In the genomic region with DNA sequence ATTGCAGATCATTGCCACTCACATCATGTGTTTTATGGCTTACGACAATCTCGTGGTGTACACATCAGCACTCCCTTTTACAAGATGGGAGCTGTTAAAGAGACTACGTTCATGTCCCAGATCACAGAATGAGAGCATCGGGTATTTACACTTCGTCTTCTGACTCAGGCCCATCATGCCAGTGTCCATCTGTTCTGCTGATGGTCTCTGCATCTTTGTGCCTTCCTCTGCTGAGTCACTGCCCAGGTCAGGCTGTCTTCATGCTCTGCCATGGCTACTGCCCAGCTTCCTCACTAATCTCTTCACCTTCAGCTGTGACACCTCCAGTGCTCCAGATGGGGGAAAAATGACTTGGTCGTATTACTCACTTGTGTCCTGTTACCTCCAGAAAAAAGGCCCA, we compare ENCODE assay signal across 15 cellular contexts.
"Had no signal": no experiment of that assay in that cellular context is flagged by ENCODE, and none has a peak within 500 bp of the region (broad histone marks: within the 10 kb centered on the region; RNA-seq: fewer than 3 reads in every experiment).

No MANE protein-coding gene starts in this region.

- H3K27me3 Mint-ChIP-seq: activated CD4-positive, alpha-beta memory T cell treated with anti-CD3 and anti-CD28 coated beads for 36 hours; activated CD8-positive, alpha-beta memory T cell treated with anti-CD3 and anti-CD28 coated beads, Interleukin-2, amount 10 ng/mL, durations not matched to agents 7 days and 5 days; dendritic cell treated with granulocyte-macrophage colony-stimulating factor and Interleukin-4, amounts not matched to agents 40 ng/mL and 50 ng/mL, for 4 days; effector memory CD8-positive, alpha-beta T cell had no signal

- ATAC-seq: activated CD8-positive, alpha-beta memory T cell treated with anti-CD3 and anti-CD28 coated beads, Interleukin-2, amount 10 ng/mL, durations not matched to agents 7 days and 5 days; effector memory CD8-positive, alpha-beta T cell; lower lobe of right lung; stimulated activated naive B cell treated with anti-CD40 and anti-IgM and Interleukin-4, amounts not matched to agents 10 μg/mL and 1 μg/mL and 100 μg/mL, for 72 hours had no signal

- H3K4me3 Mint-ChIP-seq: activated CD4-positive, alpha-beta memory T cell treated with anti-CD3 and anti-CD28 coated beads for 36 hours; activated CD8-positive, alpha-beta memory T cell treated with anti-CD3 and anti-CD28 coated beads, Interleukin-2, amount 10 ng/mL, durations not matched to agents 7 days and 5 days; dendritic cell treated with granulocyte-macrophage colony-stimulating factor and Interleukin-4, amounts not matched to agents 40 ng/mL and 50 ng/mL, for 4 days; effector memory CD8-positive, alpha-beta T cell; mesothelial cell of epicardium; stimulated activated naive B cell treated with anti-CD40 and anti-IgM and Interleukin-4, amounts not matched to agents 10 μg/mL and 1 μg/mL and 100 μg/mL, for 72 hours had no signal

- H3K9me3 Mint-ChIP-seq: activated CD4-positive, alpha-beta memory T cell treated with anti-CD3 and anti-CD28 coated beads for 36 hours; dendritic cell treated with granulocyte-macrophage colony-stimulating factor and Interleukin-4, amounts not matched to agents 40 ng/mL and 50 ng/mL, for 4 days; mesothelial cell of epicardium; stimulated activated naive B cell treated with anti-CD40 and anti-IgM and Interleukin-4, amounts not matched to agents 10 μg/mL and 1 μg/mL and 100 μg/mL, for 72 hours had no signal

- H3K36me3 Mint-ChIP-seq: activated CD4-positive, alpha-beta memory T cell treated with anti-CD3 and anti-CD28 coated beads for 36 hours; activated CD8-positive, alpha-beta memory T cell treated with anti-CD3 and anti-CD28 coated beads, Interleukin-2, amount 10 ng/mL, durations not matched to agents 7 days and 5 days; mesothelial cell of epicardium; stimulated activated naive B cell treated with anti-CD40 and anti-IgM and Interleukin-4, amounts not matched to agents 10 μg/mL and 1 μg/mL and 100 μg/mL, for 72 hours had no signal

- H3K27ac Mint-ChIP-seq: activated CD4-positive, alpha-beta memory T cell treated with anti-CD3 and anti-CD28 coated beads for 36 hours; activated CD8-positive, alpha-beta memory T cell treated with anti-CD3 and anti-CD28 coated beads, Interleukin-2, amount 10 ng/mL, durations not matched to agents 7 days and 5 days; dendritic cell treated with granulocyte-macrophage colony-stimulating factor and Interleukin-4, amounts not matched to agents 40 ng/mL and 50 ng/mL, for 4 days; mesothelial cell of epicardium; stimulated activated naive B cell treated with anti-CD40 and anti-IgM and Interleukin-4, amounts not matched to agents 10 μg/mL and 1 μg/mL and 100 μg/mL, for 72 hours had no signal

- H3K4me1 Mint-ChIP-seq: mesothelial cell of epicardium had no signal

- DNase-seq: activated CD4-positive, alpha-beta memory T cell treated with anti-CD3 and anti-CD28 coated beads for 36 hours; activated CD4-positive, alpha-beta T cell treated with anti-CD3 and anti-CD28 coated beads for 1 hour; activated CD8-positive, alpha-beta memory T cell treated with anti-CD3 and anti-CD28 coated beads, Interleukin-2, amount 10 ng/mL, durations not matched to agents 7 days and 5 days; activated effector memory CD4-positive, alpha-beta T cell treated with Interleukin-2 at 50 U/mL for 16 hours; activated T-cell treated with anti-CD3 and anti-CD28 coated beads, Interleukin-2, amount 50 U/mL, for 1 hour; aorta; effector memory CD8-positive, alpha-beta T cell; foreskin melanocyte; lower lobe of right lung; stimulated activated CD4-positive, alpha-beta T cell treated with anti-CD3 and anti-CD28 coated beads, Interleukin-2, amount 100 ng/mL, for 48 hours; stimulated activated naive B cell treated with anti-CD40 and anti-IgM and Interleukin-4, amounts not matched to agents 10 μg/mL and 1 μg/mL and 100 μg/mL, for 72 hours; T1000; transverse colon had no signal
